Comparison of ENCODE assay signal across 25 cellular contexts in the genomic region with DNA sequence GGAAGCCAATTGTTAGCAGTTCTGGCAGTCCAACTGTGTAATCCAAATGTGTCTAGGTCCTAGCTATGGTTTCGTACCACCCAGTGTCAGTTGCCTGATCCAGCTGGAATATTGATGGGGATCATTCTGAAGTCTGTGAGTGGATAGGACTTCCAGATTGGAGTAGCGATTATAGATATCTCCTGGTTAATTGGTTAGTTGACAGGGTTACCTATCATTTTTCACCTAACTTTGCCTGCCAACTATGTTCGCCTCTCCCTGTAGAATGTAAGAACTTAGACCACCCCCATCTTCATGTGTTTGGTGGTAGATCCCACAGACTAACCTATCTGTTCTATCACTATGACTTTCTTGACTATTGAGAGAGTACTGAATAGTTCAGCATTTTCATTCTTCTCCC.
"Had no signal": no experiment of that assay in that cellular context is flagged by ENCODE, and none has a peak within 500 bp of the region (broad histone marks: within the 10 kb centered on the region; RNA-seq: fewer than 3 reads in every experiment).

No MANE protein-coding gene starts in this region.

- H3K4me3 Mint-ChIP-seq: mesothelial cell of epicardium, naive B cell had no signal

- H3K9me3 ChIP-seq: gastrocnemius medialis, left lung, lower lobe of right lung, mucosa of descending colon had no signal

- H3K4me3 ChIP-seq: coronary artery, dorsolateral prefrontal cortex, gastrocnemius medialis, heart right ventricle, left lung, lower lobe of right lung, mucosa of descending colon had no signal

- H3K36me3 ChIP-seq: gastrocnemius medialis, left lung, lower lobe of right lung had no signal

- H3K4me1 ChIP-seq: gastrocnemius medialis, left lung, lower lobe of right lung had no signal

- H3K36me3 Mint-ChIP-seq: mesothelial cell of epicardium had no signal

- H3K27ac Mint-ChIP-seq: mesothelial cell of epicardium, naive B cell had no signal

- H3K27me3 ChIP-seq: dorsolateral prefrontal cortex, gastrocnemius medialis, heart right ventricle, left lung had no signal

- ATAC-seq: esophagus mucosa, gastrocnemius medialis, heart right ventricle, left cardiac atrium, left lung, left ventricle myocardium superior, lower lobe of right lung, mucosa of descending colon had no signal

- FAIRE-seq: colon, islet of Langerhans, keratinocyte had no signal

- H3K27ac ChIP-seq: coronary artery, dorsolateral prefrontal cortex, epithelial cell of prostate, gastrocnemius medialis, heart right ventricle, left lung, lower lobe of right lung had no signal

- DNase-seq: dermis blood vessel endothelial cell; dorsolateral prefrontal cortex; effector CD4-positive, alpha-beta T cell; effector memory CD4-positive, alpha-beta T cell; erythroblast; foreskin melanocyte; gastrocnemius medialis; glutamatergic neuron; head of caudate nucleus; heart right ventricle; hippocampal formation; left cardiac atrium; left lung; left ventricle myocardium superior; lower lobe of right lung; mesenchymal stem cell; mucosa of descending colon; naive B cell had no signal

- H3K4me1 Mint-ChIP-seq: naive B cell had no signal
